Comparison of ENCODE assay signal across 8 cellular contexts in genomic region chr5:173328896-173329369, GRCh38. TPM values are rescaled to one million over a fixed set of nuclear protein-coding genes. Genes with fewer than 3 reads are reported as not detected.
A peak's percentile ranks its signal among the peaks of the same experiment; 100 is the strongest.
DNase-seq lines count a peak whose midpoint lies in the region; ATAC-seq and TF ChIP-seq lines count a peak whose summit lies in the region.

No MANE protein-coding gene starts in this region.

- WGBS in endodermal cell (ENCODE audit: insufficient coverage in 1 of 2, insufficient read length in 1 of 2), 2 experiments, result 1 to 2% methylated on average over 13 to 19 of the region's 19 CpGs

- H3K9me3 ChIP-seq in SJCRH30 (replicated peaks) (no peaks in the 10 kb centered on the region), endodermal cell (ENCODE audit: control insufficient read depth, low read length) (no peaks in the 10 kb centered on the region), neuron (ENCODE audit: low read length) (peaks cover 3% of the 10 kb centered on the region)

- peak; percentile 61 for DNase-seq in stimulated activated CD4-positive, alpha-beta T cell treated with anti-CD3 and anti-CD28 coated beads, Interleukin-1b, Interleukin-23, amount 100 ng/mL, for 48 hours
- no peak for DNase-seq in stimulated activated CD4-positive, alpha-beta T cell treated with anti-CD3 and anti-CD28 coated beads, Interleukin-12 subunit alpha, Interleukin-12 subunit beta, amount 100 ng/mL, for 4 hours
- DNase-seq in SJCRH30 (peak; percentile 40 to 61), endodermal cell (peak; percentile 90), NCI-H82 (lab: John Stamatoyannopoulos, UW) (no peak)
- no peak for DNase-seq in effector CD8-positive, alpha-beta T cell (lab: John Stamatoyannopoulos, UW)

- peaks cover 8% of the 10 kb centered on the region; the same call in 1 of the 2 replicates for H3K4me1 ChIP-seq in SJCRH30
- no peaks in the 10 kb centered on the region for H3K4me1 ChIP-seq in endodermal cell (ENCODE audit: control insufficient read depth, insufficient read depth, low read length)
- H3K4me1 ChIP-seq in neuron (ENCODE audit: insufficient read depth, low read length), result peaks cover 25% of the 10 kb centered on the region

- H3K36me3 ChIP-seq in SJCRH30 (peaks cover 37% of the 10 kb centered on the region), endodermal cell (ENCODE audit: control insufficient read depth, insufficient read depth, low read length) (no peaks in the 10 kb centered on the region), neuron (ENCODE audit: insufficient read depth, low read length) (no peaks in the 10 kb centered on the region)

- H3K27ac ChIP-seq in SJCRH30 (peak overlapping the region; percentile 78), endodermal cell (ENCODE audit: low read depth, low read length) (no peak overlapping the region)

- H3K4me3 ChIP-seq in SJCRH30, result peak overlapping the region; percentile 86
- H3K4me3 ChIP-seq in endodermal cell (ENCODE audit: low read length), result peak overlapping the region; percentile 77
- H3K4me3 ChIP-seq in neuron (ENCODE audit: low read length), result peak overlapping the region; percentile 44

- no peaks in the 10 kb centered on the region for H3K9me3 Mint-ChIP-seq in endodermal cell
- H3K9me3 Mint-ChIP-seq in stimulated activated memory B cell treated with anti-CD40 and anti-IgM and Interleukin-4, amounts not matched to agents 10 μg/mL and 1 μg/mL and 100 μg/mL, for 72 hours, result peaks cover 7% of the 10 kb centered on the region

- peak overlapping the region; percentile 62 for H2AFZ ChIP-seq in neuron (ENCODE audit: low read depth, low read length)

- no peaks in the 10 kb centered on the region for H3K36me3 Mint-ChIP-seq in endodermal cell (ENCODE audit: low read depth)
- H3K36me3 Mint-ChIP-seq in stimulated activated memory B cell treated with anti-CD40 and anti-IgM and Interleukin-4, amounts not matched to agents 10 μg/mL and 1 μg/mL and 100 μg/mL, for 72 hours, result no peaks in the 10 kb centered on the region

- H3K27ac Mint-ChIP-seq in endodermal cell, result peak overlapping the region; percentile 92
- H3K27ac Mint-ChIP-seq in stimulated activated memory B cell treated with anti-CD40 and anti-IgM and Interleukin-4, amounts not matched to agents 10 μg/mL and 1 μg/mL and 100 μg/mL, for 72 hours, result no peak overlapping the region

- peak overlapping the region; percentile 64 for H3K4me3 Mint-ChIP-seq in endodermal cell
- no peak overlapping the region for H3K4me3 Mint-ChIP-seq in stimulated activated memory B cell treated with anti-CD40 and anti-IgM and Interleukin-4, amounts not matched to agents 10 μg/mL and 1 μg/mL and 100 μg/mL, for 72 hours

- peak overlapping the region; percentile 70 for H3K9ac ChIP-seq in endodermal cell (ENCODE audit: extremely low read depth, low read length, poor library complexity, severe bottlenecking)

- H3K4me1 Mint-ChIP-seq in endodermal cell, result peaks cover 15% of the 10 kb centered on the region
- H3K4me1 Mint-ChIP-seq in stimulated activated memory B cell treated with anti-CD40 and anti-IgM and Interleukin-4, amounts not matched to agents 10 μg/mL and 1 μg/mL and 100 μg/mL, for 72 hours, result peaks cover 20% of the 10 kb centered on the region

- H3K27me3 Mint-ChIP-seq in endodermal cell (ENCODE audit: insufficient read depth), result peaks cover 72% of the 10 kb centered on the region
- peaks cover 83% of the 10 kb centered on the region for H3K27me3 Mint-ChIP-seq in stimulated activated memory B cell treated with anti-CD40 and anti-IgM and Interleukin-4, amounts not matched to agents 10 μg/mL and 1 μg/mL and 100 μg/mL, for 72 hours

- H3K27me3 ChIP-seq in SJCRH30 (no peaks in the 10 kb centered on the region), endodermal cell (ENCODE audit: control insufficient read depth, insufficient read depth, low read length, poor library complexity, severe bottlenecking) (peaks cover 73% of the 10 kb centered on the region), neuron (ENCODE audit: insufficient read depth, low read length) (peaks cover 73% of the 10 kb centered on the region)

- no peak for ATAC-seq in stimulated activated memory B cell treated with anti-CD40 and anti-IgM and Interleukin-4, amounts not matched to agents 10 μg/mL and 1 μg/mL and 100 μg/mL, for 72 hours

- TF ChIP-seq CTCF in endodermal cell (conservative IDR thresholded peaks at IDR 0.05), result no peak

RNA-seq across cellular contexts. Expression of gene STC2, which starts 0.7 kb away (rescaled TPM):
- 114 TPM in 2 replicates for total RNA-seq in SJCRH30 (2014; rRNA removed; shearing (Covaris generic))
- 1 to 10 TPM; 4.6 to 4.8 TPM for total RNA-seq in endodermal cell
- polyA plus RNA-seq in endodermal cell (2013, experiment 1 of 2), result 14.9 TPM
- polyA plus RNA-seq in endodermal cell (2013, experiment 2 of 2), result 5.3 TPM

Comparison
In these comparisons a context has a peak if more than half of its experiments do, and no peak if none do; other contexts are left out.
1. DNase-seq: peak in stimulated activated CD4-positive, alpha-beta T cell treated with anti-CD3 and anti-CD28 coated beads, Interleukin-1b, Interleukin-23, amount 100 ng/mL, for 48 hours (single experiment), SJCRH30 (2 of 2) and endodermal cell (single experiment); none in stimulated activated CD4-positive, alpha-beta T cell treated with anti-CD3 and anti-CD28 coated beads, Interleukin-12 subunit alpha, Interleukin-12 subunit beta, amount 100 ng/mL, for 4 hours (single experiment), effector CD8-positive, alpha-beta T cell (single experiment) and NCI-H82 (single experiment).
2. RNA of gene STC2, which starts 0.7 kb away (total RNA-seq): 114 TPM in SJCRH30; 4.6 to 4.8 TPM in endodermal cell; every median in the first group is over 10 times any median in the second.
3. Peak in every context shown above with its lines, with median percentiles within 50 percentile points of each other: H3K4me3 ChIP-seq.